ENCODE assay signal across 5 cellular contexts in the genomic region with DNA sequence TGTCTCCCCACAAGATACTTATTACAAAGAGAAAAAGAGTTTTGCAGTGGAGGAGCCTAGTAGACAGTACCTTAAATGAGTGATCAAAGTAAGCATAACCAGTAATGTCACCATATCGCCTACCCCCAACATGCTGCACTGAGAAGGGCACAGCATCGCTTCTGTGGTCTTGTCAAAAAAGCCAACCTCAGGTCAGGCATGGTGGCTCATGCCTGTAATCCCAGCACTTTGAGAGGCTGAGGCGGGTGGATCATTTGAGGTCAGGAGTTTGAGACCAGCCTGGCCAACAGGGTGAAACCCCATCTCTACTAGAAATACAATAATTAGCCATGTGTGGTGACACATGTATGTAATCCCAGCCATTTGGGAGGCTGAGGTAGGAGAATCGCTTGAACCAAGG.
DNase-seq lines count a peak whose midpoint lies in the region; TF ChIP-seq lines count a peak whose summit lies in the region.
"Not testable (repeated sequence)": the region's sequence is repeated elsewhere in the genome, so short reads cannot be mapped to it uniquely, and the experiment has no call there.

No MANE protein-coding gene starts in this region.

- H3K4me1 Mint-ChIP-seq in endothelial cell (ENCODE audit: unreplicated experiment) (peaks cover 79% of the 10 kb centered on the region), glutamatergic neuron (ENCODE audit: low read depth, unreplicated experiment) (peaks cover 49% of the 10 kb centered on the region), nephron progenitor cell (peaks cover 38% of the 10 kb centered on the region)

- not testable (repeated sequence) for H3K9me3 Mint-ChIP-seq in endothelial cell (ENCODE audit: unreplicated experiment); glutamatergic neuron (ENCODE audit: unreplicated experiment); nephron progenitor cell

- H3K27ac ChIP-seq in RWPE1, result peak overlapping the region; percentile 61

- not testable (repeated sequence) for H3K27me3 Mint-ChIP-seq in endothelial cell (ENCODE audit: unreplicated experiment); glutamatergic neuron (ENCODE audit: unreplicated experiment); nephron progenitor cell (ENCODE audit: low read depth, poor library complexity)

- DNase-seq in RWPE1 (ENCODE audit: low spot score); endothelial cell (ENCODE audit: low spot score); glutamatergic neuron; nephron progenitor cell: not testable (repeated sequence)
- DNase-seq in left kidney (ENCODE audit: low read depth, low spot score), result peak; percentile 55

- CTCF ChIA-PET in RWPE1 (lab: Yijun Ruan, JAX), result not testable (repeated sequence)

- not testable (repeated sequence) for H3K4me3 Mint-ChIP-seq in endothelial cell (ENCODE audit: unreplicated experiment); glutamatergic neuron (ENCODE audit: unreplicated experiment); nephron progenitor cell

- not testable (repeated sequence) for TF ChIP-seq CTCF in RWPE1 (conservative IDR thresholded peaks at IDR 0.05; ENCODE audit: low read depth); endothelial cell (IDR thresholded peaks at IDR 0.05; ENCODE audit: unreplicated experiment); glutamatergic neuron (IDR thresholded peaks at IDR 0.05; ENCODE audit: partially characterized antibody, unreplicated experiment); nephron progenitor cell (IDR thresholded peaks at IDR 0.05)

- H3K36me3 Mint-ChIP-seq in endothelial cell (ENCODE audit: low read depth, unreplicated experiment); glutamatergic neuron (ENCODE audit: unreplicated experiment); nephron progenitor cell (ENCODE audit: low read depth): not testable (repeated sequence)

- H3K27ac Mint-ChIP-seq in endothelial cell (ENCODE audit: unreplicated experiment) (peak overlapping the region; percentile 79), glutamatergic neuron (ENCODE audit: unreplicated experiment) (peak overlapping the region; percentile 80), nephron progenitor cell (peak overlapping the region; percentile 76)

- POLR2A ChIA-PET in RWPE1 (lab: Yijun Ruan, JAX; ENCODE audit: low non-redundant PET), result not testable (repeated sequence)
